ENCODE assay signal across 35 cellular contexts in genomic region chr2:184206045-184206444, GRCh38.
"Had no signal": no experiment of that assay in that cellular context is flagged by ENCODE, and none has a peak within 500 bp of the region (broad histone marks: within the 10 kb centered on the region; RNA-seq: fewer than 3 reads in every experiment).

No MANE protein-coding gene starts in this region.

- H3K9me3 ChIP-seq: MG63 had no signal

- H3K36me3 ChIP-seq: MG63 had no signal

- H3K4me3 ChIP-seq: MG63 had no signal

- H3K27me3 ChIP-seq: MG63 had no signal

- DNase-seq: MG63, MM.1S, MV-4-11, NCI-H1048, NCI-H1092, NCI-H1092 treated with DMSO at 0.1 percent for 48 hours, NCI-H1105, NCI-H1105 treated with DMSO at 0.1 percent for 48 hours, NCI-H1417, NCI-H1417 treated with DMSO at 0.1 percent for 48 hours, NCI-H1436, NCI-H1436 treated with DMSO at 0.1 percent for 48 hours, NCI-H146, NCI-H1694, NCI-H1694 treated with DMSO at 0.1 percent for 48 hours, NCI-H187, NCI-H187 treated with DMSO at 0.1 percent for 48 hours, NCI-H1930, NCI-H2029, NCI-H2029 treated with DMSO at 0.1 percent for 48 hours, NCI-H2081, NCI-H2081 treated with DMSO at 0.1 percent for 48 hours, NCI-H2107, NCI-H2171, NCI-H2171 treated with DMSO at 0.1 percent for 48 hours, NCI-H2227 treated with DMSO at 0.1 percent for 48 hours, NCI-H226, NCI-H345, NCI-H446, NCI-H446 treated with DMSO at 0.1 percent for 48 hours, NCI-H510A, NCI-H510A treated with DMSO at 0.1 percent for 48 hours, NCI-H524, NCI-H524 treated with DMSO at 0.1 percent for 48 hours, NCI-H526 had no signal
